ENCODE assay signal across 1 cellular context in the genomic region with DNA sequence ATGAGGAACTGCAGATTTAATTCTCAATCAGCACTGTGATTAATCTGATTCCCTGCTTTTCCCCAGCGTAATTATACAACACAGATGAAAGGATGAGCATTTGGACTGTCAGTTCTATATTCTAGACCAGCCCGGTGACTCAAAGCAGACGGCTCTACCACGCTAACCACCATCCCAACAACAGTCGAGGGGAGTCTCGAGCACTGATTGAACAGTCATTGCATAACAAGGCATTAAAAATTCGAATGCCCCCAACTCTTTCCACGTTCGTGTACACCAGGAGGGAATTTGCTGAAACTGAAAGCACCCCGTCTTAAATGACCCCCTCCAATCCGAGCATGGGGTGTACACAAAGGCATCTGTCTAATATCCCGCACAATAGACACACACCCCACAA.
TF ChIP-seq lines count a peak whose summit lies in the region.

No MANE protein-coding gene starts in this region.

TF ChIP-seq in WTC11, 78 proteins besides CTCF, POLR2A, EP300 and RAD21 (continued from another document):
- TF ChIP-seq HMGXB4 (CRISPR knock-in tag; IDR thresholded peaks at IDR 0.05) (no peak), ZNF232 (CRISPR knock-in tag; IDR thresholded peaks at IDR 0.05) (no peak), ZSCAN18 (CRISPR knock-in tag; IDR thresholded peaks at IDR 0.05) (no peak), JAZF1 (CRISPR knock-in tag; IDR thresholded peaks at IDR 0.05) (no peak), KAT7 (CRISPR knock-in tag; IDR thresholded peaks at IDR 0.05; ENCODE audit: borderline replicate concordance) (no peak), ZNF121 (CRISPR knock-in tag; IDR thresholded peaks at IDR 0.05) (no peak), RORB (CRISPR knock-in tag; IDR thresholded peaks at IDR 0.05) (no peak), ETV6 (CRISPR knock-in tag; IDR thresholded peaks at IDR 0.05) (no peak), FOXP1 (CRISPR knock-in tag; IDR thresholded peaks at IDR 0.05; ENCODE audit: borderline replicate concordance) (no peak), FOXP4 (CRISPR knock-in tag; IDR thresholded peaks at IDR 0.05) (no peak)
- TF ChIP-seq, protein P1, sequence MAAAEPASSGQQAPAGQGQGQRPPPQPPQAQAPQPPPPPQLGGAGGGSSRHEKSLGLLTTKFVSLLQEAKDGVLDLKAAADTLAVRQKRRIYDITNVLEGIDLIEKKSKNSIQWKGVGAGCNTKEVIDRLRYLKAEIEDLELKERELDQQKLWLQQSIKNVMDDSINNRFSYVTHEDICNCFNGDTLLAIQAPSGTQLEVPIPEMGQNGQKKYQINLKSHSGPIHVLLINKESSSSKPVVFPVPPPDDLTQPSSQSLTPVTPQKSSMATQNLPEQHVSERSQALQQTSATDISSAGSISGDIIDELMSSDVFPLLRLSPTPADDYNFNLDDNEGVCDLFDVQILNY (CRISPR knock-in tag; IDR thresholded peaks at IDR 0.05): no peak
TF ChIP-seq in WTC11: peak in this region for 0.
